8 cellular contexts compared by ENCODE assay signal in the genomic region with DNA sequence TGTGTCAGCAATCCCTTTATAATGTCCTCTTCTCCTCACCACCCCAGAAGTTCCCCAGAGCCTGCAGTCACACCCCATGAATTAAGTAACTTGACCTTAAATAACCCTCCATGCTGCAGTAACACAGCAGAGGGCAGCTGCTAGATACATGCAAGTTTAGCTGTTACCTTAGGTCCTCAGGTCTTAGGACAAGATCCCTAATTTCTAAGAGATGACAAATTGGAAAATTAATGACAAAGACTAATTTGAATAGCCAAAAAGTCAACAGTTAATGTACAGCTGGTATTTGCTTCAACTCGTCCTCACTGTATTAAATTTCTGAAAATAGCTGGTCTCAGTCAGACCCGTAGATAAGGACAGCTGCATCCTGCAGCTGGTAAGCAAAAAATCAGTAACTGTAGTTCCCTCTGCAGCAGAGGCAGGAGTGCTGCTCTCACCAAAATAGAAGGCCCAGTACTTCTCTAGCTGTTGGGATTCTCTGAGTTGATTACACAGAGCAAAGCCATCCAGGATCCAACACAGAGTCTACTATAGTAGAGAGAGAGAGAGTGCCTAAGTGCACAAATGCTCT.
A peak's percentile ranks its signal among the peaks of the same experiment; 100 is the strongest.
DNase-seq lines count a peak whose midpoint lies in the region; ATAC-seq and TF ChIP-seq lines count a peak whose summit lies in the region.

No MANE protein-coding gene starts in this region.

- H2AFZ ChIP-seq in KMS-11 (ENCODE audit: low read depth) = no peak overlapping the region
- no peak overlapping the region for H2AFZ ChIP-seq in SK-N-SH (ENCODE audit: low read depth)

- H3K79me2 ChIP-seq in KMS-11 (ENCODE audit: insufficient read depth, low read depth) = no peaks in the 10 kb centered on the region; the same call in 1 of the 2 replicates
- H3K79me2 ChIP-seq in SK-N-SH (ENCODE audit: insufficient read depth) = no peaks in the 10 kb centered on the region

- POLR2A ChIA-PET in SK-N-SH (lab: Yijun Ruan, JAX) = interaction anchor here (0.7 kb wide), 1 partner anchor 61 kb away, joined by 3 read pairs; no protein-coding TSS in a partner anchor

- H3K9me3 ChIP-seq in SK-N-SH = no peaks in the 10 kb centered on the region

- TF ChIP-seq EP300 in SK-N-SH (IDR thresholded peaks at IDR 0.05; ENCODE audit: borderline replicate concordance in 1 of 2, low read depth in 1 of 2, low read length in 1 of 2) = no peak

- H3K27ac ChIP-seq in KMS-11 (peak overlapping the region; percentile 68), SK-N-SH (ENCODE audit: low read depth in 2 of 2, low read length in 1 of 2) (peak overlapping the region in 1 of 2 experiments; percentile 86; a peak in 2 of 4 replicates)

- no peaks in the 10 kb centered on the region for H4K20me1 ChIP-seq in KMS-11 (ENCODE audit: insufficient read depth)
- H4K20me1 ChIP-seq in SK-N-SH (ENCODE audit: insufficient read depth) = no peaks in the 10 kb centered on the region

- H3K9me2 ChIP-seq in SK-N-SH = no peaks in the 10 kb centered on the region

- H3K4me2 ChIP-seq in KMS-11 = peak overlapping the region; percentile 79
- no peak overlapping the region for H3K4me2 ChIP-seq in SK-N-SH

- TF ChIP-seq CTCF in KMS-11 (conservative IDR thresholded peaks at IDR 0.05; ENCODE audit: low read depth, low read length) (no peak), SK-N-SH (IDR thresholded peaks at IDR 0.05) (no peak)

- ATAC-seq in GM21529 (IDR thresholded peaks at IDR 0.05; ENCODE audit: unreplicated experiment) = peak; percentile 49

- H3K4me3 ChIP-seq in KMS-11 (IDR thresholded peaks at IDR 0.05; ENCODE audit: insufficient read depth, low read depth, low read length) (no peak overlapping the region), SK-N-SH (ENCODE audit: low read depth in 2 of 2, low read length in 1 of 2) (no peak overlapping the region)

- no peak; the same call in 1 of the 2 replicates for TF ChIP-seq RAD21 in SK-N-SH (IDR thresholded peaks at IDR 0.05; ENCODE audit: low read length)

- H3F3A ChIP-seq in SK-N-SH (replicated peaks; ENCODE audit: insufficient read depth) = no peaks in the 10 kb centered on the region

- DNase-seq in DMS53 (lab: John Stamatoyannopoulos, UW) (peak; percentile 56), SK-N-SH (peak; percentile 47), midbrain (lab: John Stamatoyannopoulos, UW) (peak; percentile 28), NCI-H2107 treated with DMSO at 0.1 percent for 48 hours (lab: John Stamatoyannopoulos, UW; ENCODE audit: unreplicated experiment) (no peak), NCI-H187 (lab: John Stamatoyannopoulos, UW) (no peak)
- DNase-seq in activated effector memory CD4-positive, alpha-beta T cell treated with Interleukin-2 at 50 U/mL for 16 hours = no peak

- 53% methylated on average over 2 of the region's 2 CpGs for WGBS in SK-N-SH (ENCODE audit: low lambda C conversion rate)

- H3K27me3 ChIP-seq in KMS-11 (ENCODE audit: insufficient read depth, low read depth) = no peaks in the 10 kb centered on the region
- no peaks in the 10 kb centered on the region for H3K27me3 ChIP-seq in SK-N-SH (ENCODE audit: insufficient read depth)

- no peaks in the 10 kb centered on the region for H3K36me3 ChIP-seq in KMS-11 (ENCODE audit: insufficient read depth)
- no peaks in the 10 kb centered on the region for H3K36me3 ChIP-seq in SK-N-SH (replicated peaks in 1 of 2; ENCODE audit: control insufficient read depth in 1 of 2, insufficient read depth in 2 of 2, low read length in 1 of 2)

- peak overlapping the region; percentile 10; the same call in 1 of the 2 replicates for H3K9ac ChIP-seq in KMS-11
- no peak overlapping the region for H3K9ac ChIP-seq in SK-N-SH

- CTCF ChIA-PET in SK-N-SH (lab: Yijun Ruan, JAX) = interaction anchor here (0.6 to 4.0 kb wide), 6 partner anchors 9 to 153 kb away, joined by 3 to 14 read pairs (median 4); partner anchors contain the start of gene TNFRSF21

- H3K4me1 ChIP-seq in KMS-11 (ENCODE audit: low read depth, poor library complexity, severe bottlenecking) = peaks cover 73% of the 10 kb centered on the region
- peaks cover 6 to 34% of the 10 kb centered on the region in 2 experiments; a peak in 3 of 4 replicates for H3K4me1 ChIP-seq in SK-N-SH (ENCODE audit: control insufficient read depth in 1 of 2, insufficient read depth in 2 of 2, low read depth in 1 of 2, low read length in 1 of 2)

TF ChIP-seq in SK-N-SH, 30 proteins besides CTCF, POLR2A, EP300 and RAD21:
- TF ChIP-seq ZBTB33 (IDR thresholded peaks at IDR 0.05; ENCODE audit: borderline replicate concordance, low read depth) (no peak), RXRA (IDR thresholded peaks at IDR 0.05; ENCODE audit: borderline replicate concordance, low read depth) (no peak), RCOR1 (IDR thresholded peaks at IDR 0.05; ENCODE audit: low read length) (0 out of 2 replicates have a peak, but pooled peaks have one; percentile 9), CHD2 (IDR thresholded peaks at IDR 0.05; ENCODE audit: low read length, partially characterized antibody) (peak; percentile 22), SIN3A (IDR thresholded peaks at IDR 0.05; ENCODE audit: borderline replicate concordance, low read depth, low read length) (no peak), USF2 (IDR thresholded peaks at IDR 0.05; ENCODE audit: borderline replicate concordance, low read depth, low read length) (no peak), GATA2 (CRISPR knock-in tag; IDR thresholded peaks at IDR 0.05) (peak; percentile 40; the same call in 1 of the 2 replicates), FOXJ3 (CRISPR knock-in tag; IDR thresholded peaks at IDR 0.05) (0 out of 2 replicates have a peak, but pooled peaks have one; percentile 17), PBX3 (IDR thresholded peaks at IDR 0.05) (no peak)

Comparison
In these comparisons a context has a peak if more than half of its experiments do, and no peak if none do; other contexts are left out.
1. DNase-seq: peak in DMS53 (single experiment), SK-N-SH (single experiment) and midbrain (single experiment); none in NCI-H2107 treated with DMSO at 0.1 percent for 48 hours (single experiment), NCI-H187 (0 of 2) and activated effector memory CD4-positive, alpha-beta T cell treated with Interleukin-2 at 50 U/mL for 16 hours (single experiment).